ENCODE assay signal across 8 cellular contexts in the genomic region with DNA sequence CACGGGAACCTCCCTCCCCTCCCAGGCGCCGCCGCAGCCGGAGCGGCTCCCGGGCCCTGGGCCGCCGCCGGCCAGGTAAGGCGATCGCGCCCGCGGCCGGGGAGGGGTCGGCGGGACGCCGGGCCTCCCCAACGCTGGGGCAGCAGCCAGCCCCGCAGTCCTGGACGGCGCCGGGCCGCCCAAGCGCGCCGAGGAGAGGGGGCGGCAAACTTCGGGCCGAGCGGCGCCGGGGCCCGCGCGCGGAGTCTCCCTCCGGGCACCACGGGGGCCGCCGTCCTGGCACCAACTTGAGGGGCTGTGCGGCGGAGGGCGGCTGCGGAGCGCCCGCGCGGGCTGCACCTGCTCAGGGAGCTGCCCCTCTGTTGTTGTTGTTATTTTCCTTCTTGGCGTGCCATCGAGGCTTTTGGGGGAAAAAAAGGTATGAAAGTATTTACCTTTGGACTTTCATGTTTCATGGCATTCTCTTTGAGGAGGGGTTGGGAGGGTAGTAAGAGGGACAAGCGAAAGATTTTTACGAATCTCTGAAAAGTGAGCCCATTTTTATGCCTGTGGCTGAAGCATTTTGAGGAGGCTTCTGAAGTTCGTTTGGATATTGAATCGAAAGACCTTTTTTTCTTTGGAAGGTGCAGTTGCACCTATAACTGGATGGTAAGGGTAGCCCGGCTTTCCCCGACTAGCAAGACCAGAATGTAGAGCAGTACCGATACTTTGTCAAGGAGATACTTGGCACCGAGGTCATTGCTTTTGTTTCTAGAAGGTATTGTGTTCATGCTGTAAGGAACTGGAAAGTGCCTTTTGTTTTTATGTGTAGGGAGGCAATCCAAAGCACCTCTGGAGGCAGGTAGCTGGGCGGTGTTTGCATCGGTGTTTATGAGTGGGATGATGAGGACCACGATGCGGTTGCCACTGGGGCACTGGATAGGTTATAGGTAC. TPM values are rescaled to one million over a fixed set of nuclear protein-coding genes. Genes with fewer than 3 reads are reported as not detected.
DNase-seq lines count a peak whose midpoint lies in the region; ATAC-seq, FAIRE-seq and TF ChIP-seq lines count a peak whose summit lies in the region.

A gene with protein sequence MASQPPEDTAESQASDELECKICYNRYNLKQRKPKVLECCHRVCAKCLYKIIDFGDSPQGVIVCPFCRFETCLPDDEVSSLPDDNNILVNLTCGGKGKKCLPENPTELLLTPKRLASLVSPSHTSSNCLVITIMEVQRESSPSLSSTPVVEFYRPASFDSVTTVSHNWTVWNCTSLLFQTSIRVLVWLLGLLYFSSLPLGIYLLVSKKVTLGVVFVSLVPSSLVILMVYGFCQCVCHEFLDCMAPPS (plus strand): TSS at position 4 of the 933 bp plus-strand sequence. CDS start 52,168 bp downstream, outside the sequence.

- H3K27ac ChIP-seq in rectal smooth muscle tissue (ENCODE audit: low read depth, low read length): no peak within 1 kb of the TSS

- peaks cover 64% of the 10 kb centered on the region for H3K27me3 Mint-ChIP-seq in activated T-cell treated with anti-CD3 and anti-CD28 coated beads, Interleukin-2, amount 50 U/mL, for 24 hours

- no peak within 1 kb of the TSS for H3K9ac ChIP-seq in rectal smooth muscle tissue (ENCODE audit: low read length)

- FAIRE-seq in frontal cortex (lab: Jason Lieb, UNC): no peak

- no peaks in the 10 kb centered on the region for H3K36me3 Mint-ChIP-seq in activated T-cell treated with anti-CD3 and anti-CD28 coated beads, Interleukin-2, amount 50 U/mL, for 24 hours (ENCODE audit: low read depth)

- DNase-seq in ELF-1 (ENCODE audit: low read depth, low spot score) (peak; percentile 13), LNCaP clone FGC (ENCODE audit: low read depth) (no peak), frontal cortex (ENCODE audit: low spot score in 2 of 2) (peak; percentile 62 to 63), NCI-H1092 treated with DMSO at 0.1 percent for 48 hours (lab: John Stamatoyannopoulos, UW) (no peak)
- peak; percentile 29 for DNase-seq in activated T-cell treated with anti-CD3 and anti-CD28 coated beads, Interleukin-2, amount 50 U/mL, for 24 hours

- H3K4me1 Mint-ChIP-seq in activated T-cell treated with anti-CD3 and anti-CD28 coated beads, Interleukin-2, amount 50 U/mL, for 24 hours (ENCODE audit: low read depth): peaks cover 14% of the 10 kb centered on the region

- no peak within 1 kb of the TSS for H3K27ac Mint-ChIP-seq in activated T-cell treated with anti-CD3 and anti-CD28 coated beads, Interleukin-2, amount 50 U/mL, for 24 hours

- TF ChIP-seq CTCF in LNCaP clone FGC (IDR thresholded peaks at IDR 0.05; ENCODE audit: control insufficient read depth, extremely low read depth, insufficient read depth): no peak

- peaks cover 4% of the 10 kb centered on the region for H3K4me1 ChIP-seq in rectal smooth muscle tissue (ENCODE audit: control insufficient read depth, insufficient read depth, low read length)

- peaks cover 4% of the 10 kb centered on the region for H3K9me3 Mint-ChIP-seq in activated T-cell treated with anti-CD3 and anti-CD28 coated beads, Interleukin-2, amount 50 U/mL, for 24 hours

- no peaks in the 10 kb centered on the region for H3K36me3 ChIP-seq in rectal smooth muscle tissue (ENCODE audit: control insufficient read depth, insufficient read depth, low read length)

- ATAC-seq in GM19395 (IDR thresholded peaks at IDR 0.05; ENCODE audit: unreplicated experiment) (no peak), HG02763 (IDR thresholded peaks at IDR 0.05; ENCODE audit: unreplicated experiment) (no peak)

- peaks cover 15% of the 10 kb centered on the region for H3K27me3 ChIP-seq in rectal smooth muscle tissue (ENCODE audit: control insufficient read depth, insufficient read depth, low read length)

- H3K4me3 ChIP-seq in LNCaP clone FGC (ENCODE audit: low read depth, low read length) (peak within 1 kb of the TSS; percentile 42), rectal smooth muscle tissue (ENCODE audit: low read length) (peak within 1 kb of the TSS; percentile 58)

- peak within 1 kb of the TSS; percentile 75 for H3K4me3 Mint-ChIP-seq in activated T-cell treated with anti-CD3 and anti-CD28 coated beads, Interleukin-2, amount 50 U/mL, for 24 hours

RNA-seq across cellular contexts. Expression of the gene that starts here (rescaled TPM):
- total RNA-seq in frontal cortex: 35.1 TPM

Comparison
In these comparisons a context has a peak if more than half of its experiments do, and no peak if none do; other contexts are left out.
1. DNase-seq: peak in ELF-1 (single experiment), activated T-cell treated with anti-CD3 and anti-CD28 coated beads, Interleukin-2, amount 50 U/mL, for 24 hours (single experiment) and frontal cortex (2 of 2); none in LNCaP clone FGC (single experiment) and NCI-H1092 treated with DMSO at 0.1 percent for 48 hours (single experiment).